17 cellular contexts compared by ENCODE assay signal in genomic region chr7:22989646-22990587, GRCh38. TPM values are rescaled to one million over a fixed set of nuclear protein-coding genes. Genes with fewer than 3 reads are reported as not detected.
DNase-seq lines count a peak whose midpoint lies in the region; FAIRE-seq and TF ChIP-seq lines count a peak whose summit lies in the region.
"Had no signal": no experiment of that assay in that cellular context is flagged by ENCODE, and none has a peak within 500 bp of the region (broad histone marks: within the 10 kb centered on the region; RNA-seq: fewer than 3 reads in every experiment).

No MANE protein-coding gene starts in this region.

- H3K9me3 ChIP-seq in SJSA1 (replicated peaks) = no peaks in the 10 kb centered on the region
- H3K9me3 ChIP-seq: left lung, mucosa of descending colon had no signal

- no peak for TF ChIP-seq CTCF in AG10803 (conservative IDR thresholded peaks at IDR 0.05; ENCODE audit: low read length)

- no peaks in the 10 kb centered on the region for H3K27me3 ChIP-seq in SJSA1 (replicated peaks)
- H3K27me3 ChIP-seq: left lung had no signal

- FAIRE-seq in H54 (lab: Jason Lieb, UNC) (peak; percentile 48), urothelium cell line (lab: Jason Lieb, UNC) (no peak)

- H3K36me3 ChIP-seq in SJSA1 = peaks cover 15% of the 10 kb centered on the region
- H3K36me3 ChIP-seq: left lung had no signal

- peaks cover 17% of the 10 kb centered on the region for H3K4me1 ChIP-seq in SJSA1 (replicated peaks)
- H3K4me1 ChIP-seq: left lung had no signal

- DNase-seq in AG10803 (ENCODE audit: low read depth) = peak; percentile 59
- DNase-seq in H54 (ENCODE audit: insufficient read length, low spot score) = no peak
- no peak for DNase-seq in SJSA1 (ENCODE audit: low read depth in 1 of 2, low spot score in 2 of 2)
- DNase-seq in fibroblast of peridontal ligament (ENCODE audit: extremely low read depth) = peak; percentile 39
- DNase-seq in H4 (ENCODE audit: low spot score) = no peak
- no peak for DNase-seq in HCEC 1CT
- no peak for DNase-seq in retina
- no peak for DNase-seq in urothelium cell line (ENCODE audit: low spot score)
- DNase-seq: activated CD4-positive, alpha-beta T cell treated with anti-CD3 and anti-CD28 coated beads for 4 hours; activated effector memory CD4-positive, alpha-beta T cell treated with Interleukin-2 at 50 U/mL for 16 hours; amygdala; left lung; mucosa of descending colon; NCI-H1930; NCI-H446 treated with DMSO at 0.1 percent for 48 hours; NK-92 treated with Interleukin-12 subunit alpha and Interleukin-12 subunit beta, amount 100 ng/mL, for 24 hours; stimulated activated CD4-positive, alpha-beta T cell treated with anti-CD3 and anti-CD28 coated beads, Interleukin-12 subunit alpha, Interleukin-12 subunit beta, amount 100 ng/mL, for 4 hours had no signal

- H3K4me3 ChIP-seq in AG10803 (ENCODE audit: low read length) = no peak overlapping the region
- no peak overlapping the region for H3K4me3 ChIP-seq in SJSA1
- H3K4me3 ChIP-seq: left lung, mucosa of descending colon had no signal

- H3K27ac ChIP-seq in SJSA1 = peak overlapping the region; percentile 18
- H3K27ac ChIP-seq: left lung had no signal

- no peak for TF ChIP-seq POLR2A in H54 (IDR thresholded peaks at IDR 0.05; ENCODE audit: low read depth, low read length)

RNA-seq across cellular contexts. Expression of gene HYCC1, which starts 24.0 kb away (rescaled TPM):
- total RNA-seq in SJSA1 (2014; rRNA removed; shearing (Covaris generic)) = 70.4 and 150 TPM in 2 replicates
- total RNA-seq in H4 (2014; rRNA removed; shearing (Covaris generic)) = 38.1 and 70.9 TPM in 2 replicates

Comparison
In these comparisons a context has a peak if more than half of its experiments do, and no peak if none do; other contexts are left out.
1. DNase-seq: peak in AG10803 (single experiment) and fibroblast of peridontal ligament (single experiment); none in H54 (single experiment), SJSA1 (0 of 2), H4 (single experiment), HCEC 1CT (single experiment), retina (single experiment) and urothelium cell line (single experiment).